In genomic region chr19:3404324-3405260, GRCh38 we compare ENCODE assay signal across 9 cellular contexts. TPM values are rescaled to one million over a fixed set of nuclear protein-coding genes. Genes with fewer than 3 reads are reported as not detected.
DNase-seq lines count a peak whose midpoint lies in the region; ATAC-seq and TF ChIP-seq lines count a peak whose summit lies in the region.
"Had no signal": no experiment of that assay in that cellular context is flagged by ENCODE, and none has a peak within 500 bp of the region (broad histone marks: within the 10 kb centered on the region; RNA-seq: fewer than 3 reads in every experiment).

No MANE protein-coding gene starts in this region.

- POLR2A ChIA-PET in CD4-positive, alpha-beta T cell (lab: Charles Lee): no interaction called here
- POLR2A ChIA-PET in activated CD8-positive, alpha-beta T cell treated with anti-CD3 and anti-CD28 coated beads for 36 hours (lab: Charles Lee): no interaction called here

- no peaks in the 10 kb centered on the region for H3K4me1 Mint-ChIP-seq in CD4-positive, alpha-beta T cell (ENCODE audit: low read depth)
- H3K4me1 Mint-ChIP-seq in activated CD8-positive, alpha-beta T cell treated with anti-CD3 and anti-CD28 coated beads for 36 hours (ENCODE audit: low read depth): no peaks in the 10 kb centered on the region

- H3K27me3 Mint-ChIP-seq in CD4-positive, alpha-beta T cell: no peaks in the 10 kb centered on the region
- H3K27me3 Mint-ChIP-seq in activated CD8-positive, alpha-beta T cell treated with anti-CD3 and anti-CD28 coated beads for 36 hours: no peaks in the 10 kb centered on the region

- no peak overlapping the region for H3K27ac Mint-ChIP-seq in CD4-positive, alpha-beta T cell
- H3K27ac Mint-ChIP-seq in activated CD8-positive, alpha-beta T cell treated with anti-CD3 and anti-CD28 coated beads for 36 hours: no peak overlapping the region

- intact Hi-C loops in stomach (cut with DNase I; ENCODE audit: low total_unique reads): no loop called here
- intact Hi-C loops in CD4-positive, alpha-beta T cell (cut with DNase I, micrococcal nuclease): no loop called here
- intact Hi-C loops in activated CD8-positive, alpha-beta T cell treated with anti-CD3 and anti-CD28 coated beads for 36 hours (cut with micrococcal nuclease): no loop called here

- H3K36me3 ChIP-seq in stomach: peaks cover 0 to 9% (median 4%) of the 10 kb centered on the region in 4 donors

- DNase-seq in HCEC 1CT (peak; percentile 58), coronary artery (ENCODE audit: low spot score) (peak; percentile 95), left kidney (ENCODE audit: low read depth, low spot score) (peak; percentile 43), stomach (peak; percentile 88), NCI-H774 (lab: John Stamatoyannopoulos, UW) (no peak)
- DNase-seq in CD4-positive, alpha-beta T cell: no peak
- no peak for DNase-seq in activated CD8-positive, alpha-beta T cell treated with anti-CD3 and anti-CD28 coated beads for 36 hours

- peak; percentile 74 for TF ChIP-seq EP300 in stomach (IDR thresholded peaks at IDR 0.05)

- no peak for ATAC-seq in CD4-positive, alpha-beta T cell (ENCODE audit: poor library complexity)
- no peak for ATAC-seq in HG03045 (IDR thresholded peaks at IDR 0.05; ENCODE audit: unreplicated experiment)
- no peak for ATAC-seq in activated CD8-positive, alpha-beta T cell treated with anti-CD3 and anti-CD28 coated beads for 36 hours

- H3K27me3 ChIP-seq in stomach: no peaks in the 10 kb centered on the region
- H3K27me3 ChIP-seq in CD4-positive, alpha-beta T cell (ENCODE audit: control insufficient read depth, insufficient read depth, low read length): no peaks in the 10 kb centered on the region

- H3K4me1 ChIP-seq in stomach: peaks cover 84 to 98% (median 92%) of the 10 kb centered on the region in 4 donors

- no peak overlapping the region for H3K4me3 Mint-ChIP-seq in CD4-positive, alpha-beta T cell
- H3K4me3 Mint-ChIP-seq in activated CD8-positive, alpha-beta T cell treated with anti-CD3 and anti-CD28 coated beads for 36 hours: no peak overlapping the region

- no peaks in the 10 kb centered on the region for H3K9me3 Mint-ChIP-seq in CD4-positive, alpha-beta T cell
- H3K9me3 Mint-ChIP-seq in activated CD8-positive, alpha-beta T cell treated with anti-CD3 and anti-CD28 coated beads for 36 hours: no peaks in the 10 kb centered on the region

- H3K4me3 ChIP-seq in coronary artery (peak overlapping the region; percentile 70), stomach (peak overlapping the region; percentile 18 to 49 (median 36))

- H3K27ac ChIP-seq in coronary artery: peak overlapping the region; percentile 100
- peak overlapping the region; percentile 97 to 100 (median 99) for H3K27ac ChIP-seq in stomach
- no peak overlapping the region for H3K27ac ChIP-seq in CD4-positive, alpha-beta T cell (ENCODE audit: low read depth, low read length)
- H3K27ac ChIP-seq: HL-60 had no signal

- no peaks in the 10 kb centered on the region for H3K9me3 ChIP-seq in stomach
- H3K9me3 ChIP-seq in CD4-positive, alpha-beta T cell (ENCODE audit: control insufficient read depth, low read length): no peaks in the 10 kb centered on the region

- CTCF ChIA-PET in CD4-positive, alpha-beta T cell (lab: Charles Lee): no interaction called here
- CTCF ChIA-PET in activated CD8-positive, alpha-beta T cell treated with anti-CD3 and anti-CD28 coated beads for 36 hours (lab: Charles Lee): no interaction called here

- peaks cover 5% of the 10 kb centered on the region for H3K36me3 Mint-ChIP-seq in CD4-positive, alpha-beta T cell (ENCODE audit: low read depth)
- H3K36me3 Mint-ChIP-seq in activated CD8-positive, alpha-beta T cell treated with anti-CD3 and anti-CD28 coated beads for 36 hours (ENCODE audit: low read depth): no peaks in the 10 kb centered on the region

- no peak for TF ChIP-seq CTCF in coronary artery (IDR thresholded peaks at IDR 0.05)
- no peak for TF ChIP-seq CTCF in stomach (IDR thresholded peaks at IDR 0.05)
- TF ChIP-seq CTCF in CD4-positive, alpha-beta T cell (IDR thresholded peaks at IDR 0.05): no peak
- TF ChIP-seq CTCF in activated CD8-positive, alpha-beta T cell treated with anti-CD3 and anti-CD28 coated beads for 36 hours (IDR thresholded peaks at IDR 0.05): no peak

- 14 to 30% (median 22%) methylated on average over 25 to 62 of the region's 62 CpGs for WGBS in stomach, 5 donors

- no peak for TF ChIP-seq POLR2A in stomach (IDR thresholded peaks at IDR 0.05)

RNA-seq across cellular contexts. Expression of gene NFIC, which starts 38.2 kb away (rescaled TPM):
- 100 to 1,000 TPM in 2 of 5 donors, 10 to 100 TPM in 3; 32.3 to 251 (median 94.2) TPM for total RNA-seq in stomach
- polyA plus RNA-seq in stomach: 10 to 100 TPM; 16.7 to 61.5 (median 34.2) TPM
- total RNA-seq in CD4-positive, alpha-beta T cell: 10 to 100 TPM; 22.1 to 22.2 TPM
- 10 to 100 TPM; 19.0 to 20.8 TPM for total RNA-seq in activated CD8-positive, alpha-beta T cell treated with anti-CD3 and anti-CD28 coated beads for 36 hours

Comparison
In these comparisons a context has a peak if more than half of its experiments do, and no peak if none do; other contexts are left out.
1. DNase-seq: peak in HCEC 1CT (single experiment), coronary artery (single experiment), left kidney (single experiment) and stomach (single experiment); none in CD4-positive, alpha-beta T cell (0 of 10), NCI-H774 (single experiment) and activated CD8-positive, alpha-beta T cell treated with anti-CD3 and anti-CD28 coated beads for 36 hours (single experiment).